13 cellular contexts compared by ENCODE assay signal in genomic region chr2:33015421-33016142, GRCh38.
DNase-seq lines count a peak whose midpoint lies in the region; ATAC-seq and TF ChIP-seq lines count a peak whose summit lies in the region.
"Had no signal": no experiment of that assay in that cellular context is flagged by ENCODE, and none has a peak within 500 bp of the region (broad histone marks: within the 10 kb centered on the region; RNA-seq: fewer than 3 reads in every experiment).

No MANE protein-coding gene starts in this region.

- ATAC-seq in HCT116 (no peak; the same call in 1 of the 2 replicates), left ventricle myocardium superior (peak; percentile 87), GM18498 (IDR thresholded peaks at IDR 0.05; ENCODE audit: unreplicated experiment) (no peak)
- ATAC-seq in stimulated activated effector memory CD8-positive, alpha-beta T cell treated with anti-CD3 and anti-CD28 coated beads, Interleukin-12 subunit alpha, Interleukin-12 subunit beta, amount 100 ng/mL, for 72 hours, result peak; percentile 39
- no peak for ATAC-seq in activated CD4-positive, alpha-beta T cell treated with anti-CD3 and anti-CD28 coated beads for 36 hours

- CTCF ChIA-PET in HCT116 (lab: Charles Lee), result no interaction called here
- CTCF ChIA-PET in activated CD4-positive, alpha-beta T cell treated with anti-CD3 and anti-CD28 coated beads for 36 hours (lab: Charles Lee), result no interaction called here

- RAD21 ChIA-PET in HCT116 (lab: Charles Lee; ENCODE audit: low non-redundant PET in 1 of 2, low total read pairs in 2 of 2, uncharacterized antibody in 2 of 2, unreplicated experiment in 2 of 2), result no interaction called here

- no peaks in the 10 kb centered on the region for H4K20me1 ChIP-seq in HCT116 (ENCODE audit: insufficient read depth)

- TF ChIP-seq CTCF in HCT116 (IDR thresholded peaks at IDR 0.05 in 2 of 3, conservative IDR thresholded peaks at IDR 0.05 in 1 of 3; ENCODE audit: borderline replicate concordance in 1 of 3, insufficient read depth in 1 of 3, low read depth in 2 of 3, low read length in 2 of 3) (no peak), astrocyte of the spinal cord (IDR thresholded peaks at IDR 0.05; ENCODE audit: low read depth, low read length) (no peak)

- H3K36me3 Mint-ChIP-seq in stimulated activated effector memory CD8-positive, alpha-beta T cell treated with anti-CD3 and anti-CD28 coated beads, Interleukin-12 subunit alpha, Interleukin-12 subunit beta, amount 100 ng/mL, for 72 hours, result no peaks in the 10 kb centered on the region
- H3K36me3 Mint-ChIP-seq in activated CD4-positive, alpha-beta T cell treated with anti-CD3 and anti-CD28 coated beads for 36 hours (ENCODE audit: low read depth), result no peaks in the 10 kb centered on the region
- H3K36me3 Mint-ChIP-seq: activated naive CD4-positive, alpha-beta T cell treated with anti-CD3 and anti-CD28 coated beads, Interleukin-2, amount 10 ng/mL, durations not matched to agents 7 days and 5 days had no signal

- TF ChIP-seq RAD21 in HCT116 (IDR thresholded peaks at IDR 0.05; ENCODE audit: low read depth), result no peak

- DNase-seq in HCT116 (ENCODE audit: low read depth, low spot score), result no peak
- peak; percentile 62 for DNase-seq in astrocyte of the spinal cord (ENCODE audit: low read depth, low spot score)
- DNase-seq in left ventricle myocardium superior, result no peak
- no peak for DNase-seq in stimulated activated effector memory CD8-positive, alpha-beta T cell treated with anti-CD3 and anti-CD28 coated beads, Interleukin-12 subunit alpha, Interleukin-12 subunit beta, amount 100 ng/mL, for 72 hours (ENCODE audit: low spot score in 2 of 2)
- DNase-seq in NCI-H345 treated with DMSO at 0.1 percent for 48 hours (lab: John Stamatoyannopoulos, UW; ENCODE audit: unreplicated experiment), result no peak
- DNase-seq in epidermal melanocyte (ENCODE audit: insufficient read length, low spot score), result no peak
- DNase-seq in activated CD4-positive, alpha-beta T cell treated with anti-CD3 and anti-CD28 coated beads for 36 hours, result no peak
- DNase-seq: activated CD4-positive, alpha-beta T cell treated with anti-CD3 and anti-CD28 coated beads, Interleukin-2, amount 10 ng/mL, durations not matched to agents 24 days and 14 days; activated naive CD4-positive, alpha-beta T cell treated with anti-CD3 and anti-CD28 coated beads, Interleukin-2, amount 10 ng/mL, durations not matched to agents 7 days and 5 days; NCI-H2029; stimulated activated CD4-positive, alpha-beta T cell treated with anti-CD3 and anti-CD28 coated beads, Interleukin-12 subunit alpha, Interleukin-12 subunit beta, amount 100 ng/mL, for 4 hours had no signal

- TF ChIP-seq POLR2A in HCT116 (IDR thresholded peaks at IDR 0.05; ENCODE audit: borderline replicate concordance, extremely low read depth, insufficient read depth, insufficient read length), result no peak

- peaks cover under 1% of the 10 kb centered on the region for H3K27me3 Mint-ChIP-seq in activated CD4-positive, alpha-beta T cell treated with anti-CD3 and anti-CD28 coated beads for 36 hours
- H3K27me3 Mint-ChIP-seq: activated CD4-positive, alpha-beta T cell treated with anti-CD3 and anti-CD28 coated beads, Interleukin-2, amount 10 ng/mL, durations not matched to agents 24 days and 14 days; activated naive CD4-positive, alpha-beta T cell treated with anti-CD3 and anti-CD28 coated beads, Interleukin-2, amount 10 ng/mL, durations not matched to agents 7 days and 5 days had no signal

- H3K4me3 Mint-ChIP-seq in stimulated activated effector memory CD8-positive, alpha-beta T cell treated with anti-CD3 and anti-CD28 coated beads, Interleukin-12 subunit alpha, Interleukin-12 subunit beta, amount 100 ng/mL, for 72 hours, result no peak overlapping the region
- H3K4me3 Mint-ChIP-seq in activated CD4-positive, alpha-beta T cell treated with anti-CD3 and anti-CD28 coated beads for 36 hours, result no peak overlapping the region
- H3K4me3 Mint-ChIP-seq: activated CD4-positive, alpha-beta T cell treated with anti-CD3 and anti-CD28 coated beads, Interleukin-2, amount 10 ng/mL, durations not matched to agents 24 days and 14 days; activated naive CD4-positive, alpha-beta T cell treated with anti-CD3 and anti-CD28 coated beads, Interleukin-2, amount 10 ng/mL, durations not matched to agents 7 days and 5 days had no signal

- H3K9me2 ChIP-seq in HCT116 (ENCODE audit: insufficient read depth), result no peaks in the 10 kb centered on the region

- H3K4me2 ChIP-seq in HCT116 (ENCODE audit: low read length), result peak overlapping the region; percentile 28

- no TSS peak for BruUV-seq in HCT116 (replicated peaks; lab: Mats Ljungman, UMichigan)

- POLR2A ChIA-PET in HCT116 (lab: Charles Lee), result no interaction called here
- POLR2A ChIA-PET in activated CD4-positive, alpha-beta T cell treated with anti-CD3 and anti-CD28 coated beads for 36 hours (lab: Charles Lee), result no interaction called here

- H3K9ac ChIP-seq in HCT116 (ENCODE audit: low read length), result no peak overlapping the region

- no peak overlapping the region for H2AFZ ChIP-seq in HCT116 (ENCODE audit: low read depth, low read length, poor library complexity, severe bottlenecking)

- H3K27me3 ChIP-seq in HCT116 (ENCODE audit: insufficient read depth, low read length), result no peaks in the 10 kb centered on the region

- H3K4me1 Mint-ChIP-seq in stimulated activated effector memory CD8-positive, alpha-beta T cell treated with anti-CD3 and anti-CD28 coated beads, Interleukin-12 subunit alpha, Interleukin-12 subunit beta, amount 100 ng/mL, for 72 hours, result no peaks in the 10 kb centered on the region
- H3K4me1 Mint-ChIP-seq in activated CD4-positive, alpha-beta T cell treated with anti-CD3 and anti-CD28 coated beads for 36 hours, result no peaks in the 10 kb centered on the region
- H3K4me1 Mint-ChIP-seq: activated CD4-positive, alpha-beta T cell treated with anti-CD3 and anti-CD28 coated beads, Interleukin-2, amount 10 ng/mL, durations not matched to agents 24 days and 14 days; activated naive CD4-positive, alpha-beta T cell treated with anti-CD3 and anti-CD28 coated beads, Interleukin-2, amount 10 ng/mL, durations not matched to agents 7 days and 5 days had no signal

- no peak overlapping the region for H3K27ac Mint-ChIP-seq in stimulated activated effector memory CD8-positive, alpha-beta T cell treated with anti-CD3 and anti-CD28 coated beads, Interleukin-12 subunit alpha, Interleukin-12 subunit beta, amount 100 ng/mL, for 72 hours
- no peak overlapping the region for H3K27ac Mint-ChIP-seq in activated CD4-positive, alpha-beta T cell treated with anti-CD3 and anti-CD28 coated beads for 36 hours
- H3K27ac Mint-ChIP-seq: activated CD4-positive, alpha-beta T cell treated with anti-CD3 and anti-CD28 coated beads, Interleukin-2, amount 10 ng/mL, durations not matched to agents 24 days and 14 days; activated naive CD4-positive, alpha-beta T cell treated with anti-CD3 and anti-CD28 coated beads, Interleukin-2, amount 10 ng/mL, durations not matched to agents 7 days and 5 days had no signal

- H3K36me3 ChIP-seq in HCT116 (ENCODE audit: control insufficient read depth in 1 of 2, insufficient read depth in 2 of 2, low read length in 2 of 2), result no peaks in the 10 kb centered on the region

- H3K4me3 ChIP-seq in HCT116 (replicated peaks in 1 of 2; ENCODE audit: low read depth in 1 of 2, low read length in 2 of 2) (no peak overlapping the region), astrocyte of the spinal cord (ENCODE audit: low read depth, low read length) (no peak overlapping the region)

- intact Hi-C loops in HCT116 (cut with micrococcal nuclease) (no loop called here), left ventricle myocardium superior (cut with micrococcal nuclease) (no loop called here)
- intact Hi-C loops in activated CD4-positive, alpha-beta T cell treated with anti-CD3 and anti-CD28 coated beads for 36 hours (cut with DNase I, micrococcal nuclease), result no loop called here

- H3K9me3 ChIP-seq in HCT116 (ENCODE audit: control insufficient read depth in 1 of 2, insufficient read depth in 1 of 2, low read depth in 1 of 2, low read length in 2 of 2), result no peaks in the 10 kb centered on the region

- no peaks in the 10 kb centered on the region for H3K9me3 Mint-ChIP-seq in stimulated activated effector memory CD8-positive, alpha-beta T cell treated with anti-CD3 and anti-CD28 coated beads, Interleukin-12 subunit alpha, Interleukin-12 subunit beta, amount 100 ng/mL, for 72 hours
- no peaks in the 10 kb centered on the region for H3K9me3 Mint-ChIP-seq in activated CD4-positive, alpha-beta T cell treated with anti-CD3 and anti-CD28 coated beads for 36 hours (ENCODE audit: low read depth)
- H3K9me3 Mint-ChIP-seq: activated CD4-positive, alpha-beta T cell treated with anti-CD3 and anti-CD28 coated beads, Interleukin-2, amount 10 ng/mL, durations not matched to agents 24 days and 14 days; activated naive CD4-positive, alpha-beta T cell treated with anti-CD3 and anti-CD28 coated beads, Interleukin-2, amount 10 ng/mL, durations not matched to agents 7 days and 5 days had no signal

- no peaks in the 10 kb centered on the region for H3K79me2 ChIP-seq in HCT116 (ENCODE audit: insufficient read depth, low read length)

- H3K4me1 ChIP-seq in HCT116 (ENCODE audit: control insufficient read depth in 1 of 2, insufficient read depth in 2 of 2, low read length in 2 of 2), result peaks cover 0 to 33% of the 10 kb centered on the region in 2 experiments; a peak in 2 of 4 replicates

- H3K27ac ChIP-seq in HCT116 (ENCODE audit: low read depth, low read length), result no peak overlapping the region
- H3K27ac ChIP-seq: HL-60 had no signal

- in situ Hi-C loops in astrocyte of the spinal cord (cut with HindIII; ENCODE audit: low sequenced_read_pairs), result no loop called here

TF ChIP-seq in HCT116, 20 proteins besides CTCF, POLR2A, EP300 and RAD21:
- TF ChIP-seq SRF (IDR thresholded peaks at IDR 0.05; ENCODE audit: low read depth), result no peak
- no peak for TF ChIP-seq YY1 (IDR thresholded peaks at IDR 0.05; ENCODE audit: extremely low read depth, insufficient replicate concordance, low read depth, low read length)
- no peak for TF ChIP-seq JUND (IDR thresholded peaks at IDR 0.05)
- TF ChIP-seq SP1 (IDR thresholded peaks at IDR 0.05; ENCODE audit: low read depth), result no peak
- TF ChIP-seq EZH2 (IDR thresholded peaks at IDR 0.05), result no peak

Comparison
In these comparisons a context has a peak if more than half of its experiments do, and no peak if none do; other contexts are left out.
1. ATAC-seq: peak in left ventricle myocardium superior (single experiment) and stimulated activated effector memory CD8-positive, alpha-beta T cell treated with anti-CD3 and anti-CD28 coated beads, Interleukin-12 subunit alpha, Interleukin-12 subunit beta, amount 100 ng/mL, for 72 hours (single experiment); none in HCT116 (single experiment), activated CD4-positive, alpha-beta T cell treated with anti-CD3 and anti-CD28 coated beads for 36 hours (single experiment) and GM18498 (single experiment).